In genomic region chr6:46210294-46210693, GRCh38 we compare ENCODE assay signal across 18 cellular contexts. TPM values are rescaled to one million over a fixed set of nuclear protein-coding genes. Genes with fewer than 3 reads are reported as not detected.
DNase-seq lines count a peak whose midpoint lies in the region; ATAC-seq and TF ChIP-seq lines count a peak whose summit lies in the region.
"Had no signal": no experiment of that assay in that cellular context is flagged by ENCODE, and none has a peak within 500 bp of the region (broad histone marks: within the 10 kb centered on the region; RNA-seq: fewer than 3 reads in every experiment).

No MANE protein-coding gene starts in this region.

- peak; percentile 39 for ATAC-seq in activated CD4-positive, alpha-beta T cell treated with anti-CD3 and anti-CD28 coated beads for 36 hours
- peak; percentile 65 for ATAC-seq in activated T-helper 17 cell treated with anti-CD3 and anti-CD28 coated beads, Interleukin-2, amount 50 U/mL, for 72 hours (replicated peaks)
- peak; percentile 44 for ATAC-seq in stimulated activated effector memory CD8-positive, alpha-beta T cell treated with anti-CD3 and anti-CD28 coated beads, Interleukin-12 subunit alpha, Interleukin-12 subunit beta, amount 100 ng/mL, for 72 hours
- ATAC-seq in HG03469 (IDR thresholded peaks at IDR 0.05; ENCODE audit: unreplicated experiment) (no peak), WTC11 (no peak)
- ATAC-seq: CD8-positive, alpha-beta T cell had no signal

- H3K36me3 Mint-ChIP-seq in activated CD4-positive, alpha-beta T cell treated with anti-CD3 and anti-CD28 coated beads for 36 hours (ENCODE audit: low read depth): no peaks in the 10 kb centered on the region
- H3K36me3 Mint-ChIP-seq in activated T-helper 17 cell treated with anti-CD3 and anti-CD28 coated beads, Interleukin-2, amount 50 U/mL, for 72 hours (ENCODE audit: low read depth): no peaks in the 10 kb centered on the region
- H3K36me3 Mint-ChIP-seq in stimulated activated effector memory CD8-positive, alpha-beta T cell treated with anti-CD3 and anti-CD28 coated beads, Interleukin-12 subunit alpha, Interleukin-12 subunit beta, amount 100 ng/mL, for 72 hours: no peaks in the 10 kb centered on the region
- H3K36me3 Mint-ChIP-seq in WTC11: no peaks in the 10 kb centered on the region
- H3K36me3 Mint-ChIP-seq: CD4-positive, CD25-positive, alpha-beta regulatory T cell; CD8-positive, alpha-beta T cell had no signal

- no peaks in the 10 kb centered on the region for H3K4me1 Mint-ChIP-seq in activated CD4-positive, alpha-beta T cell treated with anti-CD3 and anti-CD28 coated beads for 36 hours
- no peaks in the 10 kb centered on the region for H3K4me1 Mint-ChIP-seq in activated T-helper 17 cell treated with anti-CD3 and anti-CD28 coated beads, Interleukin-2, amount 50 U/mL, for 72 hours
- H3K4me1 Mint-ChIP-seq in stimulated activated effector memory CD8-positive, alpha-beta T cell treated with anti-CD3 and anti-CD28 coated beads, Interleukin-12 subunit alpha, Interleukin-12 subunit beta, amount 100 ng/mL, for 72 hours: no peaks in the 10 kb centered on the region
- no peaks in the 10 kb centered on the region for H3K4me1 Mint-ChIP-seq in WTC11
- H3K4me1 Mint-ChIP-seq: B cell; CD4-positive, CD25-positive, alpha-beta regulatory T cell had no signal

- no peaks in the 10 kb centered on the region for H3K27me3 Mint-ChIP-seq in activated CD4-positive, alpha-beta T cell treated with anti-CD3 and anti-CD28 coated beads for 36 hours
- H3K27me3 Mint-ChIP-seq in activated T-helper 17 cell treated with anti-CD3 and anti-CD28 coated beads, Interleukin-2, amount 50 U/mL, for 72 hours: peaks cover 8% of the 10 kb centered on the region
- H3K27me3 Mint-ChIP-seq in WTC11 (ENCODE audit: low read depth): peaks cover 17% of the 10 kb centered on the region
- H3K27me3 Mint-ChIP-seq: B cell; CD4-positive, CD25-positive, alpha-beta regulatory T cell had no signal

- no peak overlapping the region for H3K4me3 ChIP-seq in epithelial cell of esophagus (ENCODE audit: low read length)
- H3K4me3 ChIP-seq: BLaER1, HAP-1 had no signal

- no peak overlapping the region for H3K4me3 Mint-ChIP-seq in activated CD4-positive, alpha-beta T cell treated with anti-CD3 and anti-CD28 coated beads for 36 hours
- H3K4me3 Mint-ChIP-seq in activated T-helper 17 cell treated with anti-CD3 and anti-CD28 coated beads, Interleukin-2, amount 50 U/mL, for 72 hours: no peak overlapping the region
- H3K4me3 Mint-ChIP-seq in stimulated activated effector memory CD8-positive, alpha-beta T cell treated with anti-CD3 and anti-CD28 coated beads, Interleukin-12 subunit alpha, Interleukin-12 subunit beta, amount 100 ng/mL, for 72 hours: no peak overlapping the region
- no peak overlapping the region for H3K4me3 Mint-ChIP-seq in WTC11
- H3K4me3 Mint-ChIP-seq: B cell; CD4-positive, CD25-positive, alpha-beta regulatory T cell; CD8-positive, alpha-beta T cell; HFFc6 had no signal

- POLR2A ChIA-PET in activated CD4-positive, alpha-beta T cell treated with anti-CD3 and anti-CD28 coated beads for 36 hours (lab: Charles Lee): no interaction called here
- POLR2A ChIA-PET in WTC11 (lab: Charles Lee): no interaction called here

- H3K27ac Mint-ChIP-seq in activated CD4-positive, alpha-beta T cell treated with anti-CD3 and anti-CD28 coated beads for 36 hours: no peak overlapping the region
- H3K27ac Mint-ChIP-seq in activated T-helper 17 cell treated with anti-CD3 and anti-CD28 coated beads, Interleukin-2, amount 50 U/mL, for 72 hours: no peak overlapping the region
- H3K27ac Mint-ChIP-seq in stimulated activated effector memory CD8-positive, alpha-beta T cell treated with anti-CD3 and anti-CD28 coated beads, Interleukin-12 subunit alpha, Interleukin-12 subunit beta, amount 100 ng/mL, for 72 hours: no peak overlapping the region
- no peak overlapping the region for H3K27ac Mint-ChIP-seq in WTC11
- H3K27ac Mint-ChIP-seq: B cell; CD4-positive, CD25-positive, alpha-beta regulatory T cell; CD8-positive, alpha-beta T cell; HFFc6 had no signal

- TF ChIP-seq CTCF in epithelial cell of esophagus (IDR thresholded peaks at IDR 0.05; ENCODE audit: insufficient read depth, low read depth, low read length, missing control alignments) (no peak), WTC11 (IDR thresholded peaks at IDR 0.05) (no peak)

- intact Hi-C loops in activated CD4-positive, alpha-beta T cell treated with anti-CD3 and anti-CD28 coated beads for 36 hours (cut with DNase I, micrococcal nuclease): no loop called here

- H3K9me3 Mint-ChIP-seq in activated CD4-positive, alpha-beta T cell treated with anti-CD3 and anti-CD28 coated beads for 36 hours (ENCODE audit: low read depth): no peaks in the 10 kb centered on the region
- no peaks in the 10 kb centered on the region for H3K9me3 Mint-ChIP-seq in activated T-helper 17 cell treated with anti-CD3 and anti-CD28 coated beads, Interleukin-2, amount 50 U/mL, for 72 hours
- H3K9me3 Mint-ChIP-seq in stimulated activated effector memory CD8-positive, alpha-beta T cell treated with anti-CD3 and anti-CD28 coated beads, Interleukin-12 subunit alpha, Interleukin-12 subunit beta, amount 100 ng/mL, for 72 hours: no peaks in the 10 kb centered on the region
- H3K9me3 Mint-ChIP-seq in WTC11: peaks cover 19% of the 10 kb centered on the region
- H3K9me3 Mint-ChIP-seq: CD8-positive, alpha-beta T cell had no signal

- CTCF ChIA-PET in activated CD4-positive, alpha-beta T cell treated with anti-CD3 and anti-CD28 coated beads for 36 hours (lab: Charles Lee): no interaction called here
- CTCF ChIA-PET in WTC11 (lab: Charles Lee): no interaction called here

- no peak for DNase-seq in activated CD4-positive, alpha-beta T cell treated with anti-CD3 and anti-CD28 coated beads for 36 hours
- no peak for DNase-seq in activated CD4-positive, alpha-beta T cell treated with anti-CD3 and anti-CD28 coated beads, Interleukin-2, amount 50 U/mL, for 1 hour
- DNase-seq in epithelial cell of esophagus (ENCODE audit: low read depth): peak; percentile 5
- no peak for DNase-seq in stimulated activated effector memory CD8-positive, alpha-beta T cell treated with anti-CD3 and anti-CD28 coated beads, Interleukin-12 subunit alpha, Interleukin-12 subunit beta, amount 100 ng/mL, for 72 hours (ENCODE audit: low spot score in 2 of 2)
- DNase-seq in cortex of kidney (lab: John Stamatoyannopoulos, UW): no peak
- DNase-seq in WTC11 (ENCODE audit: low spot score): no peak
- DNase-seq: Caco-2; CD4-positive, CD25-positive, alpha-beta regulatory T cell; CD8-positive, alpha-beta T cell; DMS153; DND-41; GOT3; HFFc6 had no signal

TF ChIP-seq in WTC11, 78 proteins besides CTCF, POLR2A, EP300 and RAD21 (continues in another document):
- TF ChIP-seq, protein P1, sequence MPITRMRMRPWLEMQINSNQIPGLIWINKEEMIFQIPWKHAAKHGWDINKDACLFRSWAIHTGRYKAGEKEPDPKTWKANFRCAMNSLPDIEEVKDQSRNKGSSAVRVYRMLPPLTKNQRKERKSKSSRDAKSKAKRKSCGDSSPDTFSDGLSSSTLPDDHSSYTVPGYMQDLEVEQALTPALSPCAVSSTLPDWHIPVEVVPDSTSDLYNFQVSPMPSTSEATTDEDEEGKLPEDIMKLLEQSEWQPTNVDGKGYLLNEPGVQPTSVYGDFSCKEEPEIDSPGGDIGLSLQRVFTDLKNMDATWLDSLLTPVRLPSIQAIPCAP (CRISPR knock-in tag; IDR thresholded peaks at IDR 0.05): no peak
- no peak for TF ChIP-seq NFE2L1 (CRISPR knock-in tag; IDR thresholded peaks at IDR 0.05)
- no peak for TF ChIP-seq JUN (CRISPR knock-in tag; IDR thresholded peaks at IDR 0.05)
- TF ChIP-seq, protein P2, sequence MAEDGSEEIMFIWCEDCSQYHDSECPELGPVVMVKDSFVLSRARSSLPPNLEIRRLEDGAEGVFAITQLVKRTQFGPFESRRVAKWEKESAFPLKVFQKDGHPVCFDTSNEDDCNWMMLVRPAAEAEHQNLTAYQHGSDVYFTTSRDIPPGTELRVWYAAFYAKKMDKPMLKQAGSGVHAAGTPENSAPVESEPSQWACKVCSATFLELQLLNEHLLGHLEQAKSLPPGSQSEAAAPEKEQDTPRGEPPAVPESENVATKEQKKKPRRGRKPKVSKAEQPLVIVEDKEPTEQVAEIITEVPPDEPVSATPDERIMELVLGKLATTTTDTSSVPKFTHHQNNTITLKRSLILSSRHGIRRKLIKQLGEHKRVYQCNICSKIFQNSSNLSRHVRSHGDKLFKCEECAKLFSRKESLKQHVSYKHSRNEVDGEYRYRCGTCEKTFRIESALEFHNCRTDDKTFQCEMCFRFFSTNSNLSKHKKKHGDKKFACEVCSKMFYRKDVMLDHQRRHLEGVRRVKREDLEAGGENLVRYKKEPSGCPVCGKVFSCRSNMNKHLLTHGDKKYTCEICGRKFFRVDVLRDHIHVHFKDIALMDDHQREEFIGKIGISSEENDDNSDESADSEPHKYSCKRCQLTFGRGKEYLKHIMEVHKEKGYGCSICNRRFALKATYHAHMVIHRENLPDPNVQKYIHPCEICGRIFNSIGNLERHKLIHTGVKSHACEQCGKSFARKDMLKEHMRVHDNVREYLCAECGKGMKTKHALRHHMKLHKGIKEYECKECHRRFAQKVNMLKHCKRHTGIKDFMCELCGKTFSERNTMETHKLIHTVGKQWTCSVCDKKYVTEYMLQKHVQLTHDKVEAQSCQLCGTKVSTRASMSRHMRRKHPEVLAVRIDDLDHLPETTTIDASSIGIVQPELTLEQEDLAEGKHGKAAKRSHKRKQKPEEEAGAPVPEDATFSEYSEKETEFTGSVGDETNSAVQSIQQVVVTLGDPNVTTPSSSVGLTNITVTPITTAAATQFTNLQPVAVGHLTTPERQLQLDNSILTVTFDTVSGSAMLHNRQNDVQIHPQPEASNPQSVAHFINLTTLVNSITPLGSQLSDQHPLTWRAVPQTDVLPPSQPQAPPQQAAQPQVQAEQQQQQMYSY (CRISPR knock-in tag; IDR thresholded peaks at IDR 0.05): no peak

RNA-seq across cellular contexts. Expression of gene ENPP5, which starts 39.5 kb away (rescaled TPM):
- total RNA-seq in activated CD4-positive, alpha-beta T cell treated with anti-CD3 and anti-CD28 coated beads for 36 hours: under 1 TPM; 0.16 to 0.23 TPM
- total RNA-seq in activated T-helper 17 cell treated with anti-CD3 and anti-CD28 coated beads, Interleukin-2, amount 50 U/mL, for 72 hours: under 1 TPM in 1 of 2 donors, not detected in 1; 0.45 TPM
- total RNA-seq in WTC11 (2021): 9.1 to 10.8 TPM (median 9.3 TPM) in 3 replicates
- total RNA-seq: CD4-positive, CD25-positive, alpha-beta regulatory T cell; HFFc6 had no signal

Comparison
In these comparisons a context has a peak if more than half of its experiments do, and no peak if none do; other contexts are left out.
1. ATAC-seq: peak in activated CD4-positive, alpha-beta T cell treated with anti-CD3 and anti-CD28 coated beads for 36 hours (single experiment), activated T-helper 17 cell treated with anti-CD3 and anti-CD28 coated beads, Interleukin-2, amount 50 U/mL, for 72 hours (single experiment) and stimulated activated effector memory CD8-positive, alpha-beta T cell treated with anti-CD3 and anti-CD28 coated beads, Interleukin-12 subunit alpha, Interleukin-12 subunit beta, amount 100 ng/mL, for 72 hours (single experiment); none in HG03469 (single experiment) and WTC11 (single experiment).